In genomic region chr6:27145731-27146455, GRCh38 we compare ENCODE assay signal across 9 cellular contexts.
DNase-seq lines count a peak whose midpoint lies in the region; ATAC-seq lines count a peak whose summit lies in the region.
"Had no signal": no experiment of that assay in that cellular context is flagged by ENCODE, and none has a peak within 500 bp of the region (broad histone marks: within the 10 kb centered on the region; RNA-seq: fewer than 3 reads in every experiment).

No MANE protein-coding gene starts in this region.

- H3K4me3 Mint-ChIP-seq in activated CD4-positive, alpha-beta T cell treated with anti-CD3 and anti-CD28 coated beads, Interleukin-2, amount 10 ng/mL, durations not matched to agents 24 days and 14 days = no peak overlapping the region
- no peak overlapping the region for H3K4me3 Mint-ChIP-seq in stimulated activated effector memory CD8-positive, alpha-beta T cell treated with anti-CD3 and anti-CD28 coated beads, Interleukin-12 subunit alpha, Interleukin-12 subunit beta, amount 100 ng/mL, for 72 hours
- H3K4me3 Mint-ChIP-seq: mesothelial cell of epicardium had no signal

- intact Hi-C loops in activated CD4-positive, alpha-beta T cell treated with anti-CD3 and anti-CD28 coated beads, Interleukin-2, amount 10 ng/mL, durations not matched to agents 24 days and 14 days (cut with micrococcal nuclease) = loop anchor here (1.0 to 5.0 kb wide), 6 partner anchors 14 to 1114 kb away; a partner anchor contains a TSS

- no peaks in the 10 kb centered on the region for H3K27me3 Mint-ChIP-seq in activated CD4-positive, alpha-beta T cell treated with anti-CD3 and anti-CD28 coated beads, Interleukin-2, amount 10 ng/mL, durations not matched to agents 24 days and 14 days

- peaks cover 3% of the 10 kb centered on the region for H3K4me1 ChIP-seq in effector memory CD4-positive, alpha-beta T cell (ENCODE audit: control insufficient read depth, insufficient read depth, low read length, poor library complexity, severe bottlenecking)

- DNase-seq in GF-D8 (lab: John Stamatoyannopoulos, UW) (peak; percentile 91), NCI-H526 treated with DMSO at 0.1 percent for 48 hours (lab: John Stamatoyannopoulos, UW) (peak; percentile 71), medulla oblongata (ENCODE audit: extremely low spot score) (peak; percentile 85)
- peak; percentile 92 for DNase-seq in activated CD4-positive, alpha-beta T cell treated with anti-CD3 and anti-CD28 coated beads, Interleukin-2, amount 10 ng/mL, durations not matched to agents 24 days and 14 days
- DNase-seq in effector memory CD4-positive, alpha-beta T cell = peak; percentile 56 to 74 (median 61)
- DNase-seq in stimulated activated effector memory CD8-positive, alpha-beta T cell treated with anti-CD3 and anti-CD28 coated beads, Interleukin-12 subunit alpha, Interleukin-12 subunit beta, amount 100 ng/mL, for 72 hours (ENCODE audit: low spot score in 2 of 2) = peak; percentile 34 to 81

- ATAC-seq in HG03280 (IDR thresholded peaks at IDR 0.05; ENCODE audit: unreplicated experiment) = peak; percentile 21
- peak; percentile 59 for ATAC-seq in stimulated activated effector memory CD8-positive, alpha-beta T cell treated with anti-CD3 and anti-CD28 coated beads, Interleukin-12 subunit alpha, Interleukin-12 subunit beta, amount 100 ng/mL, for 72 hours
- ATAC-seq in HG02973 (IDR thresholded peaks at IDR 0.05; ENCODE audit: unreplicated experiment) = no peak

- peak overlapping the region; percentile 90 for H3K27ac ChIP-seq in effector memory CD4-positive, alpha-beta T cell (ENCODE audit: insufficient read depth, low read length, poor library complexity, severe bottlenecking)

- peak overlapping the region; percentile 79 for H3K4me3 ChIP-seq in effector memory CD4-positive, alpha-beta T cell (ENCODE audit: insufficient read depth, low read depth, low read length, poor library complexity, severe bottlenecking)

- H3K27me3 ChIP-seq in effector memory CD4-positive, alpha-beta T cell (replicated peaks; ENCODE audit: control insufficient read depth, insufficient read depth, low read length, poor library complexity, severe bottlenecking) = no peaks in the 10 kb centered on the region

- H3K36me3 ChIP-seq in effector memory CD4-positive, alpha-beta T cell (ENCODE audit: control insufficient read depth, insufficient read depth, low read length) = no peaks in the 10 kb centered on the region

- H3K36me3 Mint-ChIP-seq in activated CD4-positive, alpha-beta T cell treated with anti-CD3 and anti-CD28 coated beads, Interleukin-2, amount 10 ng/mL, durations not matched to agents 24 days and 14 days (ENCODE audit: low read depth) = peaks cover 11% of the 10 kb centered on the region
- H3K36me3 Mint-ChIP-seq in stimulated activated effector memory CD8-positive, alpha-beta T cell treated with anti-CD3 and anti-CD28 coated beads, Interleukin-12 subunit alpha, Interleukin-12 subunit beta, amount 100 ng/mL, for 72 hours = peaks cover 31% of the 10 kb centered on the region
- H3K36me3 Mint-ChIP-seq: mesothelial cell of epicardium had no signal

- peaks cover 26% of the 10 kb centered on the region for H3K4me1 Mint-ChIP-seq in activated CD4-positive, alpha-beta T cell treated with anti-CD3 and anti-CD28 coated beads, Interleukin-2, amount 10 ng/mL, durations not matched to agents 24 days and 14 days
- H3K4me1 Mint-ChIP-seq in stimulated activated effector memory CD8-positive, alpha-beta T cell treated with anti-CD3 and anti-CD28 coated beads, Interleukin-12 subunit alpha, Interleukin-12 subunit beta, amount 100 ng/mL, for 72 hours = peaks cover 10% of the 10 kb centered on the region

- no peaks in the 10 kb centered on the region for H3K9me3 Mint-ChIP-seq in activated CD4-positive, alpha-beta T cell treated with anti-CD3 and anti-CD28 coated beads, Interleukin-2, amount 10 ng/mL, durations not matched to agents 24 days and 14 days
- H3K9me3 Mint-ChIP-seq in stimulated activated effector memory CD8-positive, alpha-beta T cell treated with anti-CD3 and anti-CD28 coated beads, Interleukin-12 subunit alpha, Interleukin-12 subunit beta, amount 100 ng/mL, for 72 hours = no peaks in the 10 kb centered on the region
- H3K9me3 Mint-ChIP-seq: mesothelial cell of epicardium had no signal

- H3K27ac Mint-ChIP-seq in activated CD4-positive, alpha-beta T cell treated with anti-CD3 and anti-CD28 coated beads, Interleukin-2, amount 10 ng/mL, durations not matched to agents 24 days and 14 days = no peak overlapping the region
- H3K27ac Mint-ChIP-seq in stimulated activated effector memory CD8-positive, alpha-beta T cell treated with anti-CD3 and anti-CD28 coated beads, Interleukin-12 subunit alpha, Interleukin-12 subunit beta, amount 100 ng/mL, for 72 hours = no peak overlapping the region
- H3K27ac Mint-ChIP-seq: mesothelial cell of epicardium had no signal

- no peaks in the 10 kb centered on the region for H3K9me3 ChIP-seq in effector memory CD4-positive, alpha-beta T cell (ENCODE audit: control insufficient read depth, low read length)
